In the genomic region with DNA sequence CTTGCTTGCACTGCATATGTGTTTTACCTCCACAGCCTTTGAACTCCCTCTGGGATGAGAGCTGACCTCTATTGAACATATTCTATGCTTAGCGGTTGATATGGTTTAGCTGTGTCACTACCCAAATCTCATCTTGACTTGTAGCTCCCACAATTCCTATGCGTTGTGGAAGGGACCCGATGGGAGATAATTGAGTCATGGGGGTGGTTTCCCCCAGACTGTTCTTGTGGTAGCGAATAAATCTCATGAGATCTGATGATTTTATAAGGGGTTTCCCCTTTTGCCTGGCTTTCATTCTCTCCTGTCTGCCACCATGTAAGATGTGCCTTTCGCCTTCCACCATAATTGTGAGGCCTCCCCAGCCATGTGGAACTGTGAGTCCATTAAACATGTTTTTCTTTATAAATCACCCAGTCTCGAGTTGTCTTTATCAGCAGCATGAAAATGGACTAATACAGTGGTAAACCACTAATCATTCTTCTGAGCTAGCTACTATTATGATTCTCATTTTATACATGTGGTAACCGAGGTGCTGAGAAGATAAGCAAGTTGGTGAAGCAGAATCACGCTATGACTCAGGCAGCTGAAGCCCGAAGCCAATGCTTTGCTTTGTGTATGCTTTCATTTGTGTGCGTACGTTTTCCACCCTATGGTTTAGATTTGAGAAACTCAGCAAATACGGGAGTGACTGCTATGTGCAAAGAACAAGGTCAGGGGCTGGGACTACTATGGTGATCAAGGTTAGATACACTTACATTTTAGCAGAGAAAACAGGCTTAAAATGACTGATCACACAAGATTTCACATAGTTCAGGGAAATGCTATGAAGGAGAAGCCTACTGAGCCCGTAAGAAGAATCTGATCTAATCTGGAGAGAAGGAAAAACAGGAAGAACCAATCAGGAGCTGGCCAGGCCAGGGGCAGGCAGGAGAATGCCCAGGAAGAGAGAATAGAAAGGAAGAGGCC, we compare ENCODE assay signal across 1 cellular context.
A peak's percentile ranks its signal among the peaks of the same experiment; 100 is the strongest.
TF ChIP-seq lines count a peak whose summit lies in the region.

No MANE protein-coding gene starts in this region.

TF ChIP-seq in HepG2, 621 proteins besides CTCF, POLR2A, EP300 and RAD21 (continued from another document and continues in another):
- TF ChIP-seq, protein P1, sequence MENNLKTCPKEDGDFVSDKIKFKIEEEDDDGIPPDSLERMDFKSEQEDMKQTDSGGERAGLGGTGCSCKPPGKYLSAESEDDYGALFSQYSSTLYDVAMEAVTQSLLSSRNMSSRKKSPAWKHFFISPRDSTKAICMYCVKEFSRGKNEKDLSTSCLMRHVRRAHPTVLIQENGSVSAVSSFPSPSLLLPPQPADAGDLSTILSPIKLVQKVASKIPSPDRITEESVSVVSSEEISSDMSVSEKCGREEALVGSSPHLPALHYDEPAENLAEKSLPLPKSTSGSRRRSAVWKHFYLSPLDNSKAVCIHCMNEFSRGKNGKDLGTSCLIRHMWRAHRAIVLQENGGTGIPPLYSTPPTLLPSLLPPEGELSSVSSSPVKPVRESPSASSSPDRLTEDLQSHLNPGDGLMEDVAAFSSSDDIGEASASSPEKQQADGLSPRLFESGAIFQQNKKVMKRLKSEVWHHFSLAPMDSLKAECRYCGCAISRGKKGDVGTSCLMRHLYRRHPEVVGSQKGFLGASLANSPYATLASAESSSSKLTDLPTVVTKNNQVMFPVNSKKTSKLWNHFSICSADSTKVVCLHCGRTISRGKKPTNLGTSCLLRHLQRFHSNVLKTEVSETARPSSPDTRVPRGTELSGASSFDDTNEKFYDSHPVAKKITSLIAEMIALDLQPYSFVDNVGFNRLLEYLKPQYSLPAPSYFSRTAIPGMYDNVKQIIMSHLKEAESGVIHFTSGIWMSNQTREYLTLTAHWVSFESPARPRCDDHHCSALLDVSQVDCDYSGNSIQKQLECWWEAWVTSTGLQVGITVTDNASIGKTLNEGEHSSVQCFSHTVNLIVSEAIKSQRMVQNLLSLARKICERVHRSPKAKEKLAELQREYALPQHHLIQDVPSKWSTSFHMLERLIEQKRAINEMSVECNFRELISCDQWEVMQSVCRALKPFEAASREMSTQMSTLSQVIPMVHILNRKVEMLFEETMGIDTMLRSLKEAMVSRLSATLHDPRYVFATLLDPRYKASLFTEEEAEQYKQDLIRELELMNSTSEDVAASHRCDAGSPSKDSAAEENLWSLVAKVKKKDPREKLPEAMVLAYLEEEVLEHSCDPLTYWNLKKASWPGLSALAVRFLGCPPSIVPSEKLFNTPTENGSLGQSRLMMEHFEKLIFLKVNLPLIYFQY (CRISPR knock-in tag; IDR thresholded peaks at IDR 0.05; ENCODE audit: borderline replicate concordance) = no peak
- TF ChIP-seq ZNF660 (CRISPR knock-in tag; IDR thresholded peaks at IDR 0.05; ENCODE audit: borderline replicate concordance, low read depth) (no peak), TCF7 (IDR thresholded peaks at IDR 0.05; ENCODE audit: low read depth) (peak; percentile 38; the same call in 1 of the 2 replicates), ATF4 (CRISPR knock-in tag; IDR thresholded peaks at IDR 0.05) (peak in 1 of 2 experiments; percentile 61; a peak in 1 of 4 replicates), SRSF1 (optimal IDR thresholded peaks at IDR 0.05; ENCODE audit: low read depth, low read length) (no peak), KDM1A (CRISPR knock-in tag; IDR thresholded peaks at IDR 0.05) (no peak), ZFP1 (CRISPR knock-in tag; IDR thresholded peaks at IDR 0.05) (no peak), YY1 (IDR thresholded peaks at IDR 0.05; ENCODE audit: insufficient read depth, insufficient replicate concordance, low read depth, low read length) (no peak), MAF1 (CRISPR knock-in tag; IDR thresholded peaks at IDR 0.05; ENCODE audit: borderline replicate concordance) (no peak), ZNF543 (CRISPR knock-in tag; IDR thresholded peaks at IDR 0.05) (no peak), GFI1 (CRISPR knock-in tag; IDR thresholded peaks at IDR 0.05; ENCODE audit: borderline replicate concordance) (0 out of 2 replicates have a peak, but pooled peaks have one; percentile 20), RBM22 (optimal IDR thresholded peaks at IDR 0.05; ENCODE audit: low read length) (no peak), SALL1 (CRISPR knock-in tag; IDR thresholded peaks at IDR 0.05) (peak; percentile 83), SIX1 (CRISPR knock-in tag; IDR thresholded peaks at IDR 0.05; ENCODE audit: borderline replicate concordance) (no peak), ZNF737 (CRISPR knock-in tag; IDR thresholded peaks at IDR 0.05; ENCODE audit: borderline replicate concordance) (no peak), AGO1 (IDR thresholded peaks at IDR 0.05; ENCODE audit: low read depth, low read length, poor library complexity, severe bottlenecking) (no peak), ZNF335 (CRISPR knock-in tag; IDR thresholded peaks at IDR 0.05) (no peak), MAFF (IDR thresholded peaks at IDR 0.05; ENCODE audit: low read depth, low read length) (peak; percentile 88), DPF2 (CRISPR knock-in tag; IDR thresholded peaks at IDR 0.05; ENCODE audit: borderline replicate concordance, low read depth) (peak; percentile 55; the same call in 1 of the 2 replicates), ZNF207 (IDR thresholded peaks at IDR 0.05; ENCODE audit: borderline replicate concordance) (no peak), ZNF350 (CRISPR knock-in tag; IDR thresholded peaks at IDR 0.05; ENCODE audit: borderline replicate concordance, low read depth) (no peak), ZSCAN21 (CRISPR knock-in tag; IDR thresholded peaks at IDR 0.05; ENCODE audit: borderline replicate concordance) (no peak), ZNF280B (CRISPR knock-in tag; IDR thresholded peaks at IDR 0.05; ENCODE audit: borderline replicate concordance) (no peak), DBP (CRISPR knock-in tag; IDR thresholded peaks at IDR 0.05; ENCODE audit: not compliant biosample characterization) (no peak), ZSCAN25 (CRISPR knock-in tag; IDR thresholded peaks at IDR 0.05) (no peak), RFXANK (CRISPR knock-in tag; IDR thresholded peaks at IDR 0.05) (0 out of 2 replicates have a peak, but pooled peaks have one; percentile 24), ISL2 (CRISPR knock-in tag; IDR thresholded peaks at IDR 0.05) (peak; percentile 63), ZNF552 (CRISPR knock-in tag; IDR thresholded peaks at IDR 0.05; ENCODE audit: borderline replicate concordance) (no peak), ZNF556 (CRISPR knock-in tag; IDR thresholded peaks at IDR 0.05; ENCODE audit: borderline replicate concordance) (no peak; the same call in 1 of the 2 replicates), FOXP1 (IDR thresholded peaks at IDR 0.05) (no peak), FOXP1 (CRISPR knock-in tag; IDR thresholded peaks at IDR 0.05) (peak; percentile 39; the same call in 1 of the 2 replicates), PLRG1 (conservative IDR thresholded peaks at IDR 0.05) (no peak), ZNF225 (CRISPR knock-in tag; IDR thresholded peaks at IDR 0.05) (no peak), SKI (IDR thresholded peaks at IDR 0.05; ENCODE audit: partially characterized antibody) (no peak), ZNF740 (CRISPR knock-in tag; IDR thresholded peaks at IDR 0.05) (no peak)
- TF ChIP-seq, protein P2, sequence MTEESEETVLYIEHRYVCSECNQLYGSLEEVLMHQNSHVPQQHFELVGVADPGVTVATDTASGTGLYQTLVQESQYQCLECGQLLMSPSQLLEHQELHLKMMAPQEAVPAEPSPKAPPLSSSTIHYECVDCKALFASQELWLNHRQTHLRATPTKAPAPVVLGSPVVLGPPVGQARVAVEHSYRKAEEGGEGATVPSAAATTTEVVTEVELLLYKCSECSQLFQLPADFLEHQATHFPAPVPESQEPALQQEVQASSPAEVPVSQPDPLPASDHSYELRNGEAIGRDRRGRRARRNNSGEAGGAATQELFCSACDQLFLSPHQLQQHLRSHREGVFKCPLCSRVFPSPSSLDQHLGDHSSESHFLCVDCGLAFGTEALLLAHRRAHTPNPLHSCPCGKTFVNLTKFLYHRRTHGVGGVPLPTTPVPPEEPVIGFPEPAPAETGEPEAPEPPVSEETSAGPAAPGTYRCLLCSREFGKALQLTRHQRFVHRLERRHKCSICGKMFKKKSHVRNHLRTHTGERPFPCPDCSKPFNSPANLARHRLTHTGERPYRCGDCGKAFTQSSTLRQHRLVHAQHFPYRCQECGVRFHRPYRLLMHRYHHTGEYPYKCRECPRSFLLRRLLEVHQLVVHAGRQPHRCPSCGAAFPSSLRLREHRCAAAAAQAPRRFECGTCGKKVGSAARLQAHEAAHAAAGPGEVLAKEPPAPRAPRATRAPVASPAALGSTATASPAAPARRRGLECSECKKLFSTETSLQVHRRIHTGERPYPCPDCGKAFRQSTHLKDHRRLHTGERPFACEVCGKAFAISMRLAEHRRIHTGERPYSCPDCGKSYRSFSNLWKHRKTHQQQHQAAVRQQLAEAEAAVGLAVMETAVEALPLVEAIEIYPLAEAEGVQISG (CRISPR knock-in tag; IDR thresholded peaks at IDR 0.05) = peak; percentile 45; the same call in 1 of the 2 replicates
- TF ChIP-seq, protein P3, sequence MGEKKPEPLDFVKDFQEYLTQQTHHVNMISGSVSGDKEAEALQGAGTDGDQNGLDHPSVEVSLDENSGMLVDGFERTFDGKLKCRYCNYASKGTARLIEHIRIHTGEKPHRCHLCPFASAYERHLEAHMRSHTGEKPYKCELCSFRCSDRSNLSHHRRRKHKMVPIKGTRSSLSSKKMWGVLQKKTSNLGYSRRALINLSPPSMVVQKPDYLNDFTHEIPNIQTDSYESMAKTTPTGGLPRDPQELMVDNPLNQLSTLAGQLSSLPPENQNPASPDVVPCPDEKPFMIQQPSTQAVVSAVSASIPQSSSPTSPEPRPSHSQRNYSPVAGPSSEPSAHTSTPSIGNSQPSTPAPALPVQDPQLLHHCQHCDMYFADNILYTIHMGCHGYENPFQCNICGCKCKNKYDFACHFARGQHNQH (CRISPR knock-in tag; IDR thresholded peaks at IDR 0.05) = peak; percentile 80; the same call in 1 of the 2 replicates
- TF ChIP-seq, protein P4, sequence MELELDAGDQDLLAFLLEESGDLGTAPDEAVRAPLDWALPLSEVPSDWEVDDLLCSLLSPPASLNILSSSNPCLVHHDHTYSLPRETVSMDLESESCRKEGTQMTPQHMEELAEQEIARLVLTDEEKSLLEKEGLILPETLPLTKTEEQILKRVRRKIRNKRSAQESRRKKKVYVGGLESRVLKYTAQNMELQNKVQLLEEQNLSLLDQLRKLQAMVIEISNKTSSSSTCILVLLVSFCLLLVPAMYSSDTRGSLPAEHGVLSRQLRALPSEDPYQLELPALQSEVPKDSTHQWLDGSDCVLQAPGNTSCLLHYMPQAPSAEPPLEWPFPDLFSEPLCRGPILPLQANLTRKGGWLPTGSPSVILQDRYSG (CRISPR knock-in tag; IDR thresholded peaks at IDR 0.05) = no peak
- TF ChIP-seq, protein P5, sequence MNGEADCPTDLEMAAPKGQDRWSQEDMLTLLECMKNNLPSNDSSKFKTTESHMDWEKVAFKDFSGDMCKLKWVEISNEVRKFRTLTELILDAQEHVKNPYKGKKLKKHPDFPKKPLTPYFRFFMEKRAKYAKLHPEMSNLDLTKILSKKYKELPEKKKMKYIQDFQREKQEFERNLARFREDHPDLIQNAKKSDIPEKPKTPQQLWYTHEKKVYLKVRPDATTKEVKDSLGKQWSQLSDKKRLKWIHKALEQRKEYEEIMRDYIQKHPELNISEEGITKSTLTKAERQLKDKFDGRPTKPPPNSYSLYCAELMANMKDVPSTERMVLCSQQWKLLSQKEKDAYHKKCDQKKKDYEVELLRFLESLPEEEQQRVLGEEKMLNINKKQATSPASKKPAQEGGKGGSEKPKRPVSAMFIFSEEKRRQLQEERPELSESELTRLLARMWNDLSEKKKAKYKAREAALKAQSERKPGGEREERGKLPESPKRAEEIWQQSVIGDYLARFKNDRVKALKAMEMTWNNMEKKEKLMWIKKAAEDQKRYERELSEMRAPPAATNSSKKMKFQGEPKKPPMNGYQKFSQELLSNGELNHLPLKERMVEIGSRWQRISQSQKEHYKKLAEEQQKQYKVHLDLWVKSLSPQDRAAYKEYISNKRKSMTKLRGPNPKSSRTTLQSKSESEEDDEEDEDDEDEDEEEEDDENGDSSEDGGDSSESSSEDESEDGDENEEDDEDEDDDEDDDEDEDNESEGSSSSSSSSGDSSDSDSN (CRISPR knock-in tag; IDR thresholded peaks at IDR 0.05) = no peak
- TF ChIP-seq, protein P6, sequence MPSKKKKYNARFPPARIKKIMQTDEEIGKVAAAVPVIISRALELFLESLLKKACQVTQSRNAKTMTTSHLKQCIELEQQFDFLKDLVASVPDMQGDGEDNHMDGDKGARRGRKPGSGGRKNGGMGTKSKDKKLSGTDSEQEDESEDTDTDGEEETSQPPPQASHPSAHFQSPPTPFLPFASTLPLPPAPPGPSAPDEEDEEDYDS (CRISPR knock-in tag; IDR thresholded peaks at IDR 0.05) = peak; percentile 71; the same call in 1 of the 2 replicates
